In the genomic region with DNA sequence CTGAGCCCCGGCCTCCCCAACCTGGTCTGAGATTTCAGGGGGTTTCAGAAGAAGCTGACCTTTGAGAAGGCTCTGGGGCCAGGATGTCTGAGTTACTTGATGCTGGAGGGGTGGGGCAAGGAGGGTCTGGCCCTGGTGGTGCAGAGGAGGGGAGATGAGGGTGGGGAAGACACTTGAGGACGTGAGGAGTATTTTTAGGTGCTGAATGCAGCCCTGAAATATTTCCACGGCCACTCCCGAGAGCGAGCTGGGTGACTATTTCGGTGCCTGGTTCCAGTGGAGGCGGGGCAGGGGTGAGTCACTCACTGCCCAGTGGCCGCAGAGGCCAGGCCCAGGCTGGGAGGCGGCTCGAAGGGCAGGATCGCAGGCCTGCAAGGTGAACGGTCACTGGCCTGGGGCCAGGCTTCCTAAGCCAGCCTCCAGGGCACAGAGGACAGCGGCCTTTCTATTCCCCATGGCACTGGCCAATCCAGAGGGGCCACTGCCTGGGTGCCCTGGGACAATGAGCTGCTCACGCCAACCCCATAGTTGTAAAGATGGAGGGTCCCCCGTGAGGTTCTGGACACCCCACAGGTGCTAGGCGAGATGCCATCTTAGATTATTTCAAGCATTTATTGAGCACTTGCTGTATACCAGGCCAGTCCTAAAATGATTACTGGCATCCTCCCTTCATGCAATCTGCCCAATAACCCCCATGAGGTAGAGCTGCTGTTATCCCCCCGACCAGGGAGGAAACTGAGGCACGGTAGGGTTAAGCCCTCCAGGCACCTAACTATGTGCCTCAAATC, we compare ENCODE assay signal across 10 cellular contexts. TPM values are rescaled to one million over a fixed set of nuclear protein-coding genes. Genes with fewer than 3 reads are reported as not detected.
DNase-seq lines count a peak whose midpoint lies in the region; ATAC-seq, FAIRE-seq and TF ChIP-seq lines count a peak whose summit lies in the region.
"Had no signal": no experiment of that assay in that cellular context is flagged by ENCODE, and none has a peak within 500 bp of the region (broad histone marks: within the 10 kb centered on the region; RNA-seq: fewer than 3 reads in every experiment).

No MANE protein-coding gene starts in this region.

- peak overlapping the region; percentile 43 to 89 (median 72) for H3K27ac Mint-ChIP-seq in CD8-positive, alpha-beta memory T cell
- H3K27ac Mint-ChIP-seq in nephron progenitor cell, result no peak overlapping the region

- H3K4me1 Mint-ChIP-seq in CD8-positive, alpha-beta memory T cell, result peaks cover 25 to 37% (median 27%) of the 10 kb centered on the region in 3 donors
- H3K4me1 Mint-ChIP-seq in nephron progenitor cell, result peaks cover 38% of the 10 kb centered on the region

- no peaks in the 10 kb centered on the region for H3K36me3 ChIP-seq in CD8-positive, alpha-beta memory T cell (ENCODE audit: insufficient read depth, low read length)
- no peaks in the 10 kb centered on the region for H3K36me3 ChIP-seq in pancreas

- POLR2A ChIA-PET in CD8-positive, alpha-beta memory T cell (lab: Charles Lee), result interaction anchor here (0.6 to 5.4 kb wide), 2 partner anchors 11 to 21 kb away, joined by 5 to 283 read pairs; a partner anchor contains a TSS

- H3K4me3 Mint-ChIP-seq in CD8-positive, alpha-beta memory T cell, result peak overlapping the region in 3 of 7 donors; percentile 24 to 48 (median 36)
- H3K4me3 Mint-ChIP-seq in nephron progenitor cell, result no peak overlapping the region

- intact Hi-C loops in pancreas (cut with DNase I), result no loop called here

- no peaks in the 10 kb centered on the region for H3K9me3 Mint-ChIP-seq in CD8-positive, alpha-beta memory T cell
- no peaks in the 10 kb centered on the region for H3K9me3 Mint-ChIP-seq in nephron progenitor cell

- H3K9me3 ChIP-seq in CD8-positive, alpha-beta memory T cell (ENCODE audit: low read length), result no peaks in the 10 kb centered on the region
- no peaks in the 10 kb centered on the region for H3K9me3 ChIP-seq in pancreas

- CTCF ChIA-PET in CD8-positive, alpha-beta memory T cell (lab: Charles Lee), result interaction anchor here (1.2 to 4.6 kb wide), 4 partner anchors 10 to 22 kb away, joined by 3 to 35 read pairs (median 16); a partner anchor contains a TSS

- H3K4me3 ChIP-seq in CD8-positive, alpha-beta memory T cell (ENCODE audit: low read length), result no peak overlapping the region
- H3K4me3 ChIP-seq in fibroblast of mammary gland (ENCODE audit: control insufficient read depth, low read depth, low read length), result no peak overlapping the region
- H3K4me3 ChIP-seq in pancreas, result no peak overlapping the region

- ATAC-seq in pancreas, result peak; percentile 45 to 73 (median 53)
- no peak for ATAC-seq in HG02973 (IDR thresholded peaks at IDR 0.05; ENCODE audit: unreplicated experiment)

- H3K36me3 Mint-ChIP-seq in CD8-positive, alpha-beta memory T cell, result peaks cover 0 to 11% (median 2%) of the 10 kb centered on the region in 3 donors
- no peaks in the 10 kb centered on the region for H3K36me3 Mint-ChIP-seq in nephron progenitor cell (ENCODE audit: low read depth)

- 50 to 53% methylated on average over 18 of the region's 18 CpGs for WGBS in pancreas, 2 donors

- DNase-seq in CD8-positive, alpha-beta memory T cell, result no peak
- DNase-seq in SW 1271 (lab: John Stamatoyannopoulos, UW) (peak; percentile 51 to 70), fibroblast of mammary gland (ENCODE audit: low read depth) (peak; percentile 78), pancreas (peak in 3 of 6 donors; percentile 43 to 87 (median 72)), nephron progenitor cell (no peak)
- no peak for DNase-seq in stimulated activated CD4-positive, alpha-beta T cell treated with anti-CD3 and anti-CD28 coated beads, Interleukin-1b, Interleukin-23, amount 100 ng/mL, for 48 hours
- DNase-seq in stimulated activated CD4-positive, alpha-beta T cell treated with anti-CD3 and anti-CD28 coated beads, Interleukin-4, amount 100 ng/mL, for 24 hours, result no peak
- DNase-seq: NCI-H1048 had no signal

- H3K27ac ChIP-seq in CD8-positive, alpha-beta memory T cell (ENCODE audit: low read depth, low read length), result peak overlapping the region; percentile 20
- peak overlapping the region in 1 of 4 donors; percentile 31 for H3K27ac ChIP-seq in pancreas

- no peaks in the 10 kb centered on the region for H3K27me3 ChIP-seq in CD8-positive, alpha-beta memory T cell (ENCODE audit: insufficient read depth, low read length, poor library complexity, severe bottlenecking)
- no peaks in the 10 kb centered on the region for H3K27me3 ChIP-seq in pancreas

- TF ChIP-seq CTCF in fibroblast of mammary gland (conservative IDR thresholded peaks at IDR 0.05; ENCODE audit: control insufficient read depth, insufficient read depth, low read depth, low read length), result no peak
- TF ChIP-seq CTCF in pancreas (IDR thresholded peaks at IDR 0.05), result no peak
- TF ChIP-seq CTCF in nephron progenitor cell (IDR thresholded peaks at IDR 0.05), result no peak

- H3K27me3 Mint-ChIP-seq in CD8-positive, alpha-beta memory T cell, result peaks cover 0 to 1% of the 10 kb centered on the region in 2 donors
- H3K27me3 Mint-ChIP-seq in nephron progenitor cell (ENCODE audit: low read depth, poor library complexity), result peaks cover 5% of the 10 kb centered on the region

- FAIRE-seq in pancreas (lab: Jason Lieb, UNC), result no peak
- FAIRE-seq: GM18507 had no signal

- H3K4me1 ChIP-seq in CD8-positive, alpha-beta memory T cell (ENCODE audit: insufficient read depth, low read length), result peaks cover 38% of the 10 kb centered on the region
- no peaks in the 10 kb centered on the region for H3K4me1 ChIP-seq in pancreas

RNA-seq across cellular contexts. Expression of a gene that starts 19.7 kb away (rescaled TPM):
- total RNA-seq in CD8-positive, alpha-beta memory T cell, result 100 to 1,000 TPM; 300 to 327 TPM
- 174 TPM for polyA plus RNA-seq in CD8-positive, alpha-beta memory T cell
- total RNA-seq in pancreas, result 100 to 1,000 TPM in 5 of 6 donors, 10 to 100 TPM in 1; 86.8 to 181 (median 137) TPM
- 100 to 1,000 TPM; 111 to 128 TPM for polyA plus RNA-seq in pancreas

RNA-seq across cellular contexts. Expression of a gene that starts 21.8 kb away (rescaled TPM):
- 100 to 1,000 TPM; 351 to 373 TPM for total RNA-seq in CD8-positive, alpha-beta memory T cell
- 154 TPM for polyA plus RNA-seq in CD8-positive, alpha-beta memory T cell
- 10 to 100 TPM; 16.5 to 39.0 (median 33.4) TPM for total RNA-seq in pancreas
- 10 to 100 TPM; 65.9 to 67.9 TPM for polyA plus RNA-seq in pancreas

RNA-seq across cellular contexts. Expression of a gene that starts 26.9 kb away (rescaled TPM):
- 1 to 10 TPM; 1.3 TPM for total RNA-seq in CD8-positive, alpha-beta memory T cell
- polyA plus RNA-seq in CD8-positive, alpha-beta memory T cell, result 0.31 TPM
- total RNA-seq in pancreas, result 1 to 10 TPM; 1.0 to 5.6 (median 1.6) TPM
- 10 to 100 TPM; 14.7 to 25.3 TPM for polyA plus RNA-seq in pancreas

RNA-seq across cellular contexts. Expression of a gene that starts 39.3 kb away (rescaled TPM):
- 10 to 100 TPM; 27.3 to 27.7 TPM for total RNA-seq in CD8-positive, alpha-beta memory T cell
- polyA plus RNA-seq in CD8-positive, alpha-beta memory T cell, result 12.2 TPM
- total RNA-seq in pancreas, result 10 to 100 TPM; 32.9 to 44.4 (median 37.1) TPM
- 10 to 100 TPM; 10.4 to 20.7 TPM for polyA plus RNA-seq in pancreas

Comparison
In these comparisons a context has a peak if more than half of its experiments do, and no peak if none do; other contexts are left out.
1. DNase-seq: peak in SW 1271 (2 of 2) and fibroblast of mammary gland (single experiment); none in CD8-positive, alpha-beta memory T cell (0 of 5), stimulated activated CD4-positive, alpha-beta T cell treated with anti-CD3 and anti-CD28 coated beads, Interleukin-1b, Interleukin-23, amount 100 ng/mL, for 48 hours (single experiment), nephron progenitor cell (single experiment) and stimulated activated CD4-positive, alpha-beta T cell treated with anti-CD3 and anti-CD28 coated beads, Interleukin-4, amount 100 ng/mL, for 24 hours (single experiment).
2. RNA of a gene that starts 21.8 kb away (total RNA-seq): 351 to 373 TPM in CD8-positive, alpha-beta memory T cell; 16.5 to 39.0 TPM in pancreas; every median in the first group is over 4 times any median in the second.